ENCODE assay signal across 9 cellular contexts in the genomic region with DNA sequence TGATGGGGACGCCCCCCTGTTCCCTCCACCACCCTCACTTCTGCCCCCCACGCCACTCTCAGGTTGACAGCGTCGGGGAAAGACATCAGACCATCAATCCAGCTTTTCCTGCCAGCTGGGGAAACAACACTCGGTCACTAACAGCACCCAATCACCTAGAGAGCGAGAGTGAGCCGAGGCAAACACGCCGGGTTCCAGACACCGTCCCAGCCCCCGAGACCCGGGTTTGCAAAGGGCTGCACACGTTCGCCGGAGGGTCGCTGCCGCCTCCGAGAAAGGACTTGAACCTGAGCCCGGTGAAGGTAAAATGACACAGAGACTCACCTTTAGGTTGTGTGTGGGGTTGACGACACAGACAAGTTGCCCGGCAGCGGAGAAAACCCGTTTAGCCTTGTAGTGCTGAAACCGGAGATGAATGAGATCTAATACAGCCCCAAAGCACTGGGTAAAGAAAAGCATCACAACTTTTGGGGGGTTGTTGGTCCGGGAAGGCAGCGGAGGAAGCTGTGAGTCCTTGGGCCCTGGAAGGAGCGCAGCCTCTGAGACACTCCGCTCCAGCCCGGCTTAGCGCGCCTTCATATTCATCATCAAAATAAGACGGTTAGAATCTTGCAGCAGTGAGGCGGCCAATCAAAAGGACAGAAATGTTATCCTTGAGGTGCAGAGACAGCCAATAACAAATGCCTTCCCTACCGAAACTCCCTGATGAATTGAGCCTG. TPM values are rescaled to one million over a fixed set of nuclear protein-coding genes. Genes with fewer than 3 reads are reported as not detected.
DNase-seq lines count a peak whose midpoint lies in the region; ATAC-seq and TF ChIP-seq lines count a peak whose summit lies in the region.
"Had no signal": no experiment of that assay in that cellular context is flagged by ENCODE, and none has a peak within 500 bp of the region (broad histone marks: within the 10 kb centered on the region; RNA-seq: fewer than 3 reads in every experiment).

A gene with protein sequence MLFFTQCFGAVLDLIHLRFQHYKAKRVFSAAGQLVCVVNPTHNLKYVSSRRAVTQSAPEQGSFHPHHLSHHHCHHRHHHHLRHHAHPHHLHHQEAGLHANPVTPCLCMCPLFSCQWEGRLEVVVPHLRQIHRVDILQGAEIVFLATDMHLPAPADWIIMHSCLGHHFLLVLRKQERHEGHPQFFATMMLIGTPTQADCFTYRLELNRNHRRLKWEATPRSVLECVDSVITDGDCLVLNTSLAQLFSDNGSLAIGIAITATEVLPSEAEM (minus strand): TSS at position 583 of the 719 bp plus-strand sequence. CDS start 124 bp downstream, at position 459.

- WGBS in body of pancreas, 2 donors: 2 to 3% methylated on average over 20 to 34 of the region's 34 CpGs
- 3 to 10% (median 5%) methylated on average over 28 to 34 of the region's 34 CpGs for WGBS in stomach, 5 donors

- peaks cover 7% of the 10 kb centered on the region for H3K9me3 Mint-ChIP-seq in MCF 10A (ENCODE audit: unreplicated experiment)

- no peak for TF ChIP-seq EP300 in stomach (IDR thresholded peaks at IDR 0.05)

- H3K27ac Mint-ChIP-seq in MCF 10A (ENCODE audit: low read depth, unreplicated experiment): no peak within 1 kb of the TSS

- H3K36me3 ChIP-seq in breast epithelium (no peaks in the 10 kb centered on the region), body of pancreas (replicated peaks in 1 of 2; ENCODE audit: insufficient read depth in 1 of 2, low read depth in 2 of 2) (no peaks in the 10 kb centered on the region), stomach (no peaks in the 10 kb centered on the region), tibial artery (no peaks in the 10 kb centered on the region)

- POLR2A ChIA-PET in MCF 10A (lab: Yijun Ruan, JAX): interaction anchor here (0.6 to 1.2 kb wide), 2 partner anchors 17 to 18 kb away, joined by 4 read pairs; no protein-coding TSS in a partner anchor

- H3K36me3 Mint-ChIP-seq in MCF 10A (ENCODE audit: insufficient read depth, unreplicated experiment): no peaks in the 10 kb centered on the region

- H3K27me3 ChIP-seq in breast epithelium (no peaks in the 10 kb centered on the region), body of pancreas (peaks cover 0 to 4% of the 10 kb centered on the region in 2 donors), stomach (peaks cover 0 to 71% (median 36%) of the 10 kb centered on the region in 3 donors), tibial artery (peaks cover 0 to 65% of the 10 kb centered on the region in 2 donors)

- TF ChIP-seq CTCF in breast epithelium (IDR thresholded peaks at IDR 0.05): no peak
- TF ChIP-seq CTCF in MCF 10A (IDR thresholded peaks at IDR 0.05; ENCODE audit: unreplicated experiment): no peak
- no peak for TF ChIP-seq CTCF in body of pancreas (IDR thresholded peaks at IDR 0.05)
- no peak for TF ChIP-seq CTCF in stomach (IDR thresholded peaks at IDR 0.05)
- no peak for TF ChIP-seq CTCF in tibial artery (IDR thresholded peaks at IDR 0.05)

- ATAC-seq in body of pancreas: peak; percentile 48
- ATAC-seq in HG02885 (IDR thresholded peaks at IDR 0.05; ENCODE audit: poor library complexity, unreplicated experiment): no peak

- no peak within 1 kb of the TSS for H3K4me3 Mint-ChIP-seq in MCF 10A (ENCODE audit: unreplicated experiment)

- intact Hi-C loops in breast epithelium (cut with DNase I; ENCODE audit: low total_unique reads): no loop called here
- intact Hi-C loops in MCF 10A (cut with micrococcal nuclease): no loop called here
- intact Hi-C loops in body of pancreas (cut with DNase I): no loop called here
- intact Hi-C loops in stomach (cut with DNase I; ENCODE audit: low total_unique reads): no loop called here
- intact Hi-C loops in tibial artery (cut with DNase I; ENCODE audit: low total_unique reads): no loop called here

- H3K27ac ChIP-seq in breast epithelium (no peak within 1 kb of the TSS), body of pancreas (no peak within 1 kb of the TSS), stomach (no peak within 1 kb of the TSS), tibial artery (no peak within 1 kb of the TSS)

- H3K4me1 Mint-ChIP-seq in MCF 10A (ENCODE audit: insufficient read depth, unreplicated experiment): no peaks in the 10 kb centered on the region

- TF ChIP-seq POLR2A in breast epithelium (IDR thresholded peaks at IDR 0.05): no peak
- no peak for TF ChIP-seq POLR2A in body of pancreas (IDR thresholded peaks at IDR 0.05)
- TF ChIP-seq POLR2A in stomach (IDR thresholded peaks at IDR 0.05): no peak

- H3K4me1 ChIP-seq in breast epithelium (peaks cover 0 to 7% of the 10 kb centered on the region in 2 donors), body of pancreas (peaks cover 17% of the 10 kb centered on the region), stomach (peaks cover 17 to 39% (median 26%) of the 10 kb centered on the region in 4 donors), tibial artery (peaks cover 0 to 22% (median 17%) of the 10 kb centered on the region in 4 donors)

- H3K9me3 ChIP-seq in breast epithelium (peaks cover 0 to 13% of the 10 kb centered on the region in 2 donors), body of pancreas (peaks cover 0 to 5% (median 0%) of the 10 kb centered on the region in 3 donors), stomach (peaks cover 0 to 15% (median 7%) of the 10 kb centered on the region in 4 donors), tibial artery (peaks cover 0 to 9% (median 0%) of the 10 kb centered on the region in 3 donors)

- CTCF ChIA-PET in MCF 10A (lab: Yijun Ruan, JAX): interaction anchor here (0.6 kb wide), 1 partner anchor 121 kb away, joined by 3 read pairs; no protein-coding TSS in a partner anchor

- no TSS peak for BruUV-seq in MCF 10A (replicated peaks; lab: Mats Ljungman, UMichigan)

- H3K27me3 Mint-ChIP-seq in MCF 10A (ENCODE audit: insufficient read depth, unreplicated experiment): peaks cover 88% of the 10 kb centered on the region

- H3K4me3 ChIP-seq in breast epithelium: peak within 1 kb of the TSS in 2 of 3 donors; percentile 19 to 59
- no peak within 1 kb of the TSS for H3K4me3 ChIP-seq in body of pancreas
- H3K4me3 ChIP-seq in stomach: peak within 1 kb of the TSS; percentile 38 to 44 (median 40)
- H3K4me3 ChIP-seq in tibial artery: peak within 1 kb of the TSS in 1 of 2 donors; percentile 34

- DNase-seq in breast epithelium (ENCODE audit: low spot score in 2 of 2) (no peak), MCF 10A (ENCODE audit: unreplicated experiment) (no peak), body of pancreas (peak in 1 of 4 donors; percentile 12), left kidney (ENCODE audit: low read depth, low spot score) (peak; percentile 72), stomach (no peak), GM03348 (ENCODE audit: low spot score) (no peak), tibial artery (no peak)
- DNase-seq: DND-41 had no signal

RNA-seq across cellular contexts. Expression of the gene that starts here (rescaled TPM):
- total RNA-seq in breast epithelium: under 1 TPM in 1 of 3 donors, not detected in 2; under 0.01 TPM
- total RNA-seq in MCF 10A (2022): not detected in 2 replicates
- total RNA-seq in body of pancreas: under 1 TPM in 1 of 2 donors, not detected in 1; under 0.01 TPM
- total RNA-seq in stomach: under 1 TPM in 1 of 5 donors, not detected in 4; 0.55 TPM
- not detected for polyA plus RNA-seq in stomach

Comparison
In these comparisons a context has a peak if more than half of its experiments do, and no peak if none do; other contexts are left out.
1. Peak in ATAC-seq in body of pancreas; RNA of the gene not detected or under 1 TPM.
2. H3K4me3 ChIP-seq: peak in breast epithelium (2 of 3) and stomach (4 of 4); none in body of pancreas (0 of 2).